Comparison of ENCODE assay signal across 1 cellular context in the genomic region with DNA sequence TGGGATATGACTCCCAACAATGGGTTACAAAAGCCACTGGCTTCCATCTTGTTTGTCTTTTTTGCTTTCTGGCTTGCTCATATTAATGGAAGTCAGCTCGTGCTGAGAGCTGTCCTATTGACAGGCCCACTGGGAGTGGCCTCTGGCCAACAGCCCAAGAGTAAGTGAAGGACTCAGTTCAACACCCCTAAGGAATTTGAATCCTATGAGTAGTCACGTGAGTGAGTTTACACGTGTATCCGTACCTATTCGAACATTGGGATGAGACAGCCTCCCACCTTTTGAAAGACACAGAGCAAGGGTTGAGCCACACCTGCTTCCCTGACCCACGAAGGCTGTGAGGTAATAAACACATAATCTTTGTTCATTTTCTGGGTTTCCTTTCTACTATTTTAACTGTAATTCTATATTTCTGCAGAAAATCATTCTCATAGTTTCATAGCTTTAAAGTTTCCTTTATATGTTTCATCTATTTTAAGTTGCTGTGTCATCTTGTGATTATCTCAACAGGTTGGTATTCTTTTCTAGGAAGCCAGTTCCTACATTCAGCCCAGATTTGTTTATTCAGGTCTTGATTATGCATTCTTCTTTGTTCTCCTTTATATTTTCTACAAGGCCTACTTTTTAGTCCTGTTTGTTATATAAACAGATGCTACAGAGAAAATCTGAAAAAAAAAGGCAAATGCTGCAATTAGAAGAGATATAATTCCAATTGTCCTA.
TF ChIP-seq lines count a peak whose summit lies in the region.

No MANE protein-coding gene starts in this region.

TF ChIP-seq in GM23338, 12 proteins besides CTCF, POLR2A, EP300 and RAD21 (continued from another document):
- no peak for TF ChIP-seq POLR2AphosphoS5 (IDR thresholded peaks at IDR 0.05; ENCODE audit: low read depth)
- TF ChIP-seq EZH2 (IDR thresholded peaks at IDR 0.05; ENCODE audit: low read depth, unreplicated experiment): no peak
- TF ChIP-seq ZNF114 (CRISPR knock-in tag; IDR thresholded peaks at IDR 0.05): no peak
